In genomic region chr6:90329397-90330077, GRCh38 we compare ENCODE assay signal across 1 cellular context.
TF ChIP-seq lines count a peak whose summit lies in the region.

No MANE protein-coding gene starts in this region.

TF ChIP-seq in HEK293, 187 proteins besides CTCF, POLR2A, EP300 and RAD21 (continued from another document):
- TF ChIP-seq ZBTB10 (tag by site-specific recombination; IDR thresholded peaks at IDR 0.05) = no peak
- no peak for TF ChIP-seq ZNF169 (tag by site-specific recombination; IDR thresholded peaks at IDR 0.05)
- TF ChIP-seq PRDM10 (tag by site-specific recombination; IDR thresholded peaks at IDR 0.05) = peak; percentile 75
